1 cellular context compared by ENCODE assay signal in the genomic region with DNA sequence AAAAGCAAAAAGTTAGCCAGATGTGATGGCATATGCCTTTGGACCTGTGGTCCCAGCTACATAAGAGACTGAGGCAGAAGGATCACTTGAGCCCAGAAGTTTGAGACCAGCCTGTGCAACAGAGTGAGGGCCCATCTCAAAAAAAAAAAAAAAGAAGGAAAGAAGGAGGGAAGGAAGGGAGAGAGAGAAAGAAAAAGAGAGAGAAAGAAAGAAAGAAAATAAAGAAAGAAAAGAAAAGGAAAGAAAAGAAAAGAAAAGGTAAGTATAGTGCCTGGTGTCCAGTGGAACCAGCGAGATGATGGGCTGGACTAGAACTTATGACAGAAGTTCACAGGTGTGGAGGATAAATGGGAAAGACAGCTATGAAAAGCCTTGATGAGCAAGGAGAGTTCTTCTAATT.
TF ChIP-seq lines count a peak whose summit lies in the region.

No MANE protein-coding gene starts in this region.

TF ChIP-seq in K562, 482 proteins besides CTCF, POLR2A, EP300 and RAD21 (continued from another document):
- no peak for TF ChIP-seq SIN3A (IDR thresholded peaks at IDR 0.05; ENCODE audit: borderline replicate concordance in 2 of 2, control insufficient read depth in 1 of 2, low read depth in 2 of 2, low read length in 2 of 2)
TF ChIP-seq in K562: peak in this region for 1.
